8 cellular contexts compared by ENCODE assay signal in the genomic region with DNA sequence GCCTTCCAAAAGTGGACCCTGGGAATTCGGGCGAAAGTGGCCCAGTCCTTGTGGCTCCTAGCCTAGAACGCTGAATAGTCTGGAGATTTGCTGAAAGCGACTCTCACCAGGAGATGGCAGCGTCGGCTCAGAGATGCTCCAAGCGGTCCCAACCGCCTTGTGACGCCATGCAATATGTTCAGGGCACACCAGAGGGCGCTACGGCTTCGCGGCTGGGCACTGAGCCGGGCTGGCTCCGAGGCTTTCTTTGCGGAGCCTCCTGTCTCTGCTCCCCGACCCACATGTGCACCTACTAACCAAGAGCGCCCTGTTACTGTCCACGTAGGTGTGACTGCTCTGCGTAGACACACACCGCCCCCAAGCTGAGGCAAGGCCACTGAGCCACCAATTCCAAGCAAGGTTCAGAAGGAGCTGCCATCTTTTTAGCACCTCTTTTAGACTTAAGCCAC. TPM values are rescaled to one million over a fixed set of nuclear protein-coding genes. Genes with fewer than 3 reads are reported as not detected.
DNase-seq lines count a peak whose midpoint lies in the region; ATAC-seq, FAIRE-seq and TF ChIP-seq lines count a peak whose summit lies in the region.

No MANE protein-coding gene starts in this region.

- H3K27me3 ChIP-seq in bronchial epithelial cell (ENCODE audit: control insufficient read depth, insufficient read depth, low read length) = no peaks in the 10 kb centered on the region

- H3K4me1 Mint-ChIP-seq in activated B cell treated with CpG ODN at 0.5 μM for 24 hours = peaks cover 4% of the 10 kb centered on the region

- DNase-seq in AG10803 (ENCODE audit: low read depth) (peak; percentile 73), NCI-H2227 (lab: John Stamatoyannopoulos, UW; ENCODE audit: unreplicated experiment) (peak; percentile 92), activated B cell treated with CpG ODN at 0.5 μM for 24 hours (peak; percentile 75), bronchial epithelial cell (ENCODE audit: low read depth) (peak; percentile 59), kidney glomerular epithelial cell (lab: John Stamatoyannopoulos, UW) (peak; percentile 73)
- peak; percentile 86 for DNase-seq in stimulated activated CD4-positive, alpha-beta T cell treated with anti-CD3 and anti-CD28 coated beads, Interleukin-1b, Interleukin-23, amount 100 ng/mL, for 48 hours

- TF ChIP-seq CTCF in AG10803 (conservative IDR thresholded peaks at IDR 0.05; ENCODE audit: low read length) (peak; percentile 100), activated B cell treated with CpG ODN at 0.5 μM for 24 hours (IDR thresholded peaks at IDR 0.05) (peak; percentile 90), bronchial epithelial cell (IDR thresholded peaks at IDR 0.05; ENCODE audit: insufficient read depth, low read length, severe bottlenecking) (peak; percentile 100)

- POLR2A ChIA-PET in activated B cell treated with CpG ODN at 0.5 μM for 24 hours (lab: Charles Lee) = no interaction called here

- peaks cover 10% of the 10 kb centered on the region for H3K27me3 Mint-ChIP-seq in activated B cell treated with CpG ODN at 0.5 μM for 24 hours

- intact Hi-C loops in activated B cell treated with CpG ODN at 0.5 μM for 24 hours (cut with micrococcal nuclease) = loop anchor here (1.0 kb wide), 4 partner anchors 46 to 735 kb away; no protein-coding TSS in a partner anchor

- no peaks in the 10 kb centered on the region for H3K36me3 Mint-ChIP-seq in activated B cell treated with CpG ODN at 0.5 μM for 24 hours (ENCODE audit: low read depth)

- FAIRE-seq in bronchial epithelial cell (lab: Jason Lieb, UNC) = peak; percentile 66

- H3K9me3 Mint-ChIP-seq in activated B cell treated with CpG ODN at 0.5 μM for 24 hours = no peaks in the 10 kb centered on the region

- H3K27ac Mint-ChIP-seq in activated B cell treated with CpG ODN at 0.5 μM for 24 hours = no peak overlapping the region

- ATAC-seq in GM18909 (IDR thresholded peaks at IDR 0.05; ENCODE audit: poor library complexity, unreplicated experiment) (peak; percentile 99), HG03139 (IDR thresholded peaks at IDR 0.05; ENCODE audit: unreplicated experiment) (peak; percentile 99), activated B cell treated with CpG ODN at 0.5 μM for 24 hours (ENCODE audit: low read depth) (peak; percentile 100)

- H3K4me3 ChIP-seq in AG10803 (ENCODE audit: low read length) (peak overlapping the region; percentile 34), bronchial epithelial cell (ENCODE audit: low read depth, low read length) (no peak overlapping the region)

- no peaks in the 10 kb centered on the region for H3K36me3 ChIP-seq in bronchial epithelial cell (ENCODE audit: control insufficient read depth, insufficient read depth, low read length)

- H3K4me3 Mint-ChIP-seq in activated B cell treated with CpG ODN at 0.5 μM for 24 hours = peak overlapping the region; percentile 50

- CTCF ChIA-PET in activated B cell treated with CpG ODN at 0.5 μM for 24 hours (lab: Charles Lee) = interaction anchor here (0.6 to 8.0 kb wide), 7 partner anchors 15 to 826 kb away, joined by 3 to 125 read pairs (median 3); no protein-coding TSS in a partner anchor

RNA-seq across cellular contexts. Expression of a gene that starts 36.9 kb away (rescaled TPM):
- total RNA-seq in activated B cell treated with CpG ODN at 0.5 μM for 24 hours = 5.1 and 6.3 TPM in 2 replicates
- total RNA-seq in bronchial epithelial cell = 0.38 TPM in 1 of 2 replicates, not detected in the other

RNA-seq across cellular contexts. Expression of a gene that starts 45.1 kb away (rescaled TPM):
- 70.7 and 73.2 TPM in 2 replicates for total RNA-seq in activated B cell treated with CpG ODN at 0.5 μM for 24 hours
- 6.8 and 9.2 TPM in 2 replicates for total RNA-seq in bronchial epithelial cell
